In the genomic region with DNA sequence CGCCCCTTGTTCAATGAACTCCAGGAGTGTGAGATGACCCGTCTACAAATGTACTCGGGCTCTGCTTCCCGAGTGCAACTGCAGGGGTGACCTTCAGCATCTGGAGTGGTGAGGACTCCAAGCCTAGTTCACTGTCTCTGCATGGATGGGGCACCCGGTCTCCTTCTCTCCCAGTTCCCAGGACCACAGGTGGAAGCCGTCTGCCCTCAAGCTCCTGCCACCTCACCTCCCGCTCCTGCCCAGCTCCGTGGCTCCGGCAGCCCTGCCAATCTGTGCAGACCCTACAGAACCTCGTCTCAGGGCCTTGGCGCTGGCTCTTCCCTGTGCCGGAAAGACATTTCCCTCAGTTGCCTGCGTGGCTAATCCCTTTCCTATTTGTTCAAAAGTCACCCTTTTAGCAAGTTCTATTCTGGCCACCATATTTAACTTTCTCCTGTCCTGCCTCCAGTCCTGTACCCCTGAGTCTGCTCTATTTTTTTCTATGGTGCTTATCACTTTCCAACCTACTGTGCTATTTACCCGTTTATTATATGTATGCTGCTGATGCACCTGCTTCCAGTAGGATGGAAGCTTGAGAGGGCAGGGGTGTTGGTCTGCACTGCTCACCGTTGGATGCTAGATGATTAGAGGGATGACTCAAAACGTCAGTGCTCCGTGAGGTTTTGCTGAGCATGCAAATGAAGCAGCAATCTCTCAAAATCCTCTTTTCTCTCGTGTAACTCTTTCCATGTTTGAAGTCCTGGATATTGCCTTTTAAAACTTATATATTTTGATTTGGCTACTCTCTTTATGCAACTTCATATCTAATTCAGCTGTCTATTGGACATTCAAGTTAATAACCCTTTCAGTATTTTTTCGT, we compare ENCODE assay signal across 24 cellular contexts.
"Had no signal": no experiment of that assay in that cellular context is flagged by ENCODE, and none has a peak within 500 bp of the region (broad histone marks: within the 10 kb centered on the region; RNA-seq: fewer than 3 reads in every experiment).

No MANE protein-coding gene starts in this region.

- H3K36me3 ChIP-seq: colonic mucosa, esophagus squamous epithelium, gastrocnemius medialis, heart right ventricle, left lung, lower lobe of right lung had no signal

- FAIRE-seq: endometrium, islet of Langerhans, keratinocyte had no signal

- H3K4me1 ChIP-seq: colonic mucosa, esophagus squamous epithelium, gastrocnemius medialis, heart right ventricle, left lung, lower lobe of right lung had no signal

- H3K4me3 ChIP-seq: colonic mucosa, esophagus squamous epithelium, gastrocnemius medialis, heart right ventricle, left lung, lower lobe of right lung had no signal

- H3K27ac ChIP-seq: colonic mucosa, epithelial cell of prostate, esophagus squamous epithelium, gastrocnemius medialis, heart right ventricle, left lung, lower lobe of right lung had no signal

- H3K9me3 ChIP-seq: colonic mucosa, esophagus squamous epithelium, gastrocnemius medialis, left lung, lower lobe of right lung had no signal

- ATAC-seq: effector memory CD8-positive, alpha-beta T cell; esophagus mucosa; gastrocnemius medialis; heart right ventricle; left cardiac atrium; left lung; left ventricle myocardium superior; lower lobe of right lung had no signal

- DNase-seq: colonic mucosa; cortex of kidney; effector CD8-positive, alpha-beta T cell; effector memory CD8-positive, alpha-beta T cell; endodermal cell; erythroblast; esophagus squamous epithelium; foreskin fibroblast; foreskin melanocyte; gastrocnemius medialis; glutamatergic neuron; heart right ventricle; hippocampal formation; left cardiac atrium; left lung; left ventricle myocardium superior; lower lobe of right lung; mesendoderm; midbrain had no signal

- H3K27me3 ChIP-seq: colonic mucosa, esophagus squamous epithelium, gastrocnemius medialis, heart right ventricle, left lung had no signal
